ENCODE assay signal across 17 cellular contexts in genomic region chr9:75612205-75612604, GRCh38.
A peak's percentile ranks its signal among the peaks of the same experiment; 100 is the strongest.
DNase-seq lines count a peak whose midpoint lies in the region; ATAC-seq and TF ChIP-seq lines count a peak whose summit lies in the region.
"Had no signal": no experiment of that assay in that cellular context is flagged by ENCODE, and none has a peak within 500 bp of the region (broad histone marks: within the 10 kb centered on the region; RNA-seq: fewer than 3 reads in every experiment).

No MANE protein-coding gene starts in this region.

- H3K9me3 ChIP-seq in neural progenitor cell (ENCODE audit: low read depth) (no peaks in the 10 kb centered on the region), PC-3 (ENCODE audit: low read length) (no peaks in the 10 kb centered on the region)
- H3K9me3 ChIP-seq: BLaER1 had no signal

- H3K27ac ChIP-seq in neural progenitor cell (no peak overlapping the region), PC-3 (ENCODE audit: low read length) (no peak overlapping the region)
- H3K27ac ChIP-seq: 22Rv1, BLaER1 had no signal

- H3K27ac Mint-ChIP-seq in neural progenitor cell = no peak overlapping the region
- H3K27ac Mint-ChIP-seq in activated T-helper 1 cell treated with anti-CD3 and anti-CD28 coated beads, Interleukin-12 subunit alpha, Interleukin-12 subunit beta, Interleukin-2, Interleukin-4 antibody, amounts not matched to agents 30 ng/mL and 10 ng/mL and 1 ng/mL, durations not matched to agents 14 hours and 24 hours and 36 hours = no peak overlapping the region
- H3K27ac Mint-ChIP-seq: CD4-positive, CD25-positive, alpha-beta regulatory T cell; GM23338; IgD-negative memory B cell had no signal

- H3K79me2 ChIP-seq in neural progenitor cell (ENCODE audit: low read depth) (no peaks in the 10 kb centered on the region), PC-3 (ENCODE audit: low read length) (no peaks in the 10 kb centered on the region)

- POLR2A ChIA-PET in PC-3 (lab: Charles Lee; ENCODE audit: unreplicated experiment) = no interaction called here

- BruUV-seq in PC-3 (replicated peaks; lab: Mats Ljungman, UMichigan) = no TSS peak

- TF ChIP-seq CTCF in neural progenitor cell (IDR thresholded peaks at IDR 0.05) = no peak
- no peak for TF ChIP-seq CTCF in PC-3 (conservative IDR thresholded peaks at IDR 0.05; ENCODE audit: low read depth, low read length)

- H3K36me3 ChIP-seq in neural progenitor cell (no peaks in the 10 kb centered on the region), PC-3 (ENCODE audit: low read depth, low read length) (no peaks in the 10 kb centered on the region)
- H3K36me3 ChIP-seq: BLaER1 had no signal

- CTCF ChIA-PET in PC-3 (lab: Charles Lee) = no interaction called here

- no peaks in the 10 kb centered on the region for H4K20me1 ChIP-seq in neural progenitor cell (ENCODE audit: low read depth)
- H4K20me1 ChIP-seq in PC-3 (ENCODE audit: low read length) = no peaks in the 10 kb centered on the region
- H4K20me1 ChIP-seq: BLaER1 had no signal

- no peaks in the 10 kb centered on the region for H3K27me3 ChIP-seq in neural progenitor cell
- H3K27me3 ChIP-seq in PC-3 (ENCODE audit: low read length) = no peaks in the 10 kb centered on the region
- H3K27me3 ChIP-seq: BLaER1 had no signal

- H3K4me1 Mint-ChIP-seq in neural progenitor cell = peaks cover 27% of the 10 kb centered on the region
- H3K4me1 Mint-ChIP-seq in activated T-helper 1 cell treated with anti-CD3 and anti-CD28 coated beads, Interleukin-12 subunit alpha, Interleukin-12 subunit beta, Interleukin-2, Interleukin-4 antibody, amounts not matched to agents 30 ng/mL and 10 ng/mL and 1 ng/mL, durations not matched to agents 14 hours and 24 hours and 36 hours (ENCODE audit: low read depth) = no peaks in the 10 kb centered on the region
- H3K4me1 Mint-ChIP-seq: CD4-positive, CD25-positive, alpha-beta regulatory T cell; IgD-negative memory B cell had no signal

- peaks cover 2% of the 10 kb centered on the region for H3K36me3 Mint-ChIP-seq in neural progenitor cell
- H3K36me3 Mint-ChIP-seq in activated T-helper 1 cell treated with anti-CD3 and anti-CD28 coated beads, Interleukin-12 subunit alpha, Interleukin-12 subunit beta, Interleukin-2, Interleukin-4 antibody, amounts not matched to agents 30 ng/mL and 10 ng/mL and 1 ng/mL, durations not matched to agents 14 hours and 24 hours and 36 hours (ENCODE audit: low read depth) = no peaks in the 10 kb centered on the region
- H3K36me3 Mint-ChIP-seq: CD4-positive, CD25-positive, alpha-beta regulatory T cell; IgD-negative memory B cell had no signal

- H3K4me3 ChIP-seq in neural progenitor cell = no peak overlapping the region
- H3K4me3 ChIP-seq in PC-3 (ENCODE audit: low read length) = no peak overlapping the region
- H3K4me3 ChIP-seq: BLaER1, GM23338 had no signal

- intact Hi-C loops in activated T-helper 1 cell treated with anti-CD3 and anti-CD28 coated beads, Interleukin-12 subunit alpha, Interleukin-12 subunit beta, Interleukin-2, Interleukin-4 antibody, amounts not matched to agents 30 ng/mL and 10 ng/mL and 1 ng/mL, durations not matched to agents 14 hours and 24 hours and 36 hours (cut with micrococcal nuclease) = no loop called here
- intact Hi-C loops in PC-3 (cut with micrococcal nuclease) = no loop called here

- H3K4me3 Mint-ChIP-seq in neural progenitor cell = no peak overlapping the region
- H3K4me3 Mint-ChIP-seq in activated T-helper 1 cell treated with anti-CD3 and anti-CD28 coated beads, Interleukin-12 subunit alpha, Interleukin-12 subunit beta, Interleukin-2, Interleukin-4 antibody, amounts not matched to agents 30 ng/mL and 10 ng/mL and 1 ng/mL, durations not matched to agents 14 hours and 24 hours and 36 hours = no peak overlapping the region
- H3K4me3 Mint-ChIP-seq: CD4-positive, CD25-positive, alpha-beta regulatory T cell; GM23338; IgD-negative memory B cell had no signal

- H3K9me2 ChIP-seq in PC-3 (replicated peaks; ENCODE audit: low read length) = no peaks in the 10 kb centered on the region

- ATAC-seq in GM21390 (IDR thresholded peaks at IDR 0.05; ENCODE audit: unreplicated experiment) (no peak), PC-3 (no peak)
- ATAC-seq: GM23338 had no signal

- H3K27me3 Mint-ChIP-seq in neural progenitor cell (ENCODE audit: insufficient read depth, low read depth) = peaks cover 8% of the 10 kb centered on the region
- peaks cover 9% of the 10 kb centered on the region for H3K27me3 Mint-ChIP-seq in activated T-helper 1 cell treated with anti-CD3 and anti-CD28 coated beads, Interleukin-12 subunit alpha, Interleukin-12 subunit beta, Interleukin-2, Interleukin-4 antibody, amounts not matched to agents 30 ng/mL and 10 ng/mL and 1 ng/mL, durations not matched to agents 14 hours and 24 hours and 36 hours (ENCODE audit: insufficient read depth)
- H3K27me3 Mint-ChIP-seq: CD4-positive, CD25-positive, alpha-beta regulatory T cell; IgD-negative memory B cell had no signal

- H3K4me2 ChIP-seq in neural progenitor cell = no peak overlapping the region
- no peak overlapping the region for H3K4me2 ChIP-seq in PC-3 (ENCODE audit: low read length)
- H3K4me2 ChIP-seq: BLaER1, GM23338 had no signal

- H2AFZ ChIP-seq in neural progenitor cell (replicated peaks) (peak overlapping the region; percentile 61), PC-3 (ENCODE audit: low read length) (no peak overlapping the region)

- H3K9me3 Mint-ChIP-seq in neural progenitor cell = peaks cover 5% of the 10 kb centered on the region
- no peaks in the 10 kb centered on the region for H3K9me3 Mint-ChIP-seq in activated T-helper 1 cell treated with anti-CD3 and anti-CD28 coated beads, Interleukin-12 subunit alpha, Interleukin-12 subunit beta, Interleukin-2, Interleukin-4 antibody, amounts not matched to agents 30 ng/mL and 10 ng/mL and 1 ng/mL, durations not matched to agents 14 hours and 24 hours and 36 hours
- H3K9me3 Mint-ChIP-seq: GM23338 had no signal

- H3F3A ChIP-seq in neural progenitor cell (ENCODE audit: low read depth) = peaks cover 4% of the 10 kb centered on the region
- no peaks in the 10 kb centered on the region for H3F3A ChIP-seq in PC-3 (ENCODE audit: low read length, unreplicated experiment)

- no peak overlapping the region for H3K9ac ChIP-seq in neural progenitor cell
- H3K9ac ChIP-seq in PC-3 (ENCODE audit: low read length) = no peak overlapping the region
- H3K9ac ChIP-seq: BLaER1 had no signal

- peak; percentile 57 for DNase-seq in NCI-H510A treated with DMSO at 0.1 percent for 48 hours (lab: John Stamatoyannopoulos, UW)
- DNase-seq in NCI-H510A (lab: John Stamatoyannopoulos, UW) = no peak
- DNase-seq in NCI-H187 treated with DMSO at 0.1 percent for 48 hours (lab: John Stamatoyannopoulos, UW) = peak; percentile 19
- peak; percentile 43 for DNase-seq in NCI-H345 (lab: John Stamatoyannopoulos, UW)
- DNase-seq in neural progenitor cell (ENCODE audit: low spot score) = no peak
- no peak for DNase-seq in activated T-helper 1 cell treated with anti-CD3 and anti-CD28 coated beads, Interleukin-12 subunit alpha, Interleukin-12 subunit beta, Interleukin-2, Interleukin-4 antibody, amounts not matched to agents 30 ng/mL and 10 ng/mL and 1 ng/mL, durations not matched to agents 14 hours and 24 hours and 36 hours (ENCODE audit: low spot score)
- DNase-seq in PC-3 = no peak
- DNase-seq: AML-193; CD4-positive, CD25-positive, alpha-beta regulatory T cell; DMS 273 treated with DMSO at 0.1 percent for 48 hours; GF-D8; H7 had no signal

- H3K4me1 ChIP-seq in neural progenitor cell (peaks cover 28% of the 10 kb centered on the region), PC-3 (ENCODE audit: insufficient read depth, low read length) (no peaks in the 10 kb centered on the region)
- H3K4me1 ChIP-seq: BLaER1 had no signal

Comparison
In these comparisons a context has a peak if more than half of its experiments do, and no peak if none do; other contexts are left out.
1. DNase-seq: peak in NCI-H510A treated with DMSO at 0.1 percent for 48 hours (single experiment), NCI-H187 treated with DMSO at 0.1 percent for 48 hours (single experiment) and NCI-H345 (single experiment); none in NCI-H510A (single experiment), neural progenitor cell (single experiment), activated T-helper 1 cell treated with anti-CD3 and anti-CD28 coated beads, Interleukin-12 subunit alpha, Interleukin-12 subunit beta, Interleukin-2, Interleukin-4 antibody, amounts not matched to agents 30 ng/mL and 10 ng/mL and 1 ng/mL, durations not matched to agents 14 hours and 24 hours and 36 hours (single experiment) and PC-3 (single experiment).